In the genomic region with DNA sequence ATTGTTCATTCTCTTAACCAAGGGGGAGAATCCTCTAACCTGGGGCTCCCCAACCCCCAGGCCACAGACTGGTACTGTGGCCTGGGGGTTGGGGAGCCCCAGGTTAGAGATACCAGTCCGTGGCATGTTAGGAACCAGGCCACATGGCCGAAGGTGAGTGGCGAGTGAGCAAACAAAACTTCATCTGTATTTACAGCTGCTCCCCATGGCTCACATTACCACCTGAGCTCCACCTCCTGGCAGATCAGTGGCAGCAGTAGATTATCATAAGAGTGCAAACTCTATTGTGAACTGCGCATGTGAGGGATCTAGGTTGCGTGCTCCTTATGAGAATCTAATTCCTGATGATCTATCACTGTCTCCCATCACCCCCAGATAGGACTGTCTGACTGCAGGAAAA, we compare ENCODE assay signal across 25 cellular contexts.
DNase-seq lines count a peak whose midpoint lies in the region; ATAC-seq, FAIRE-seq and TF ChIP-seq lines count a peak whose summit lies in the region.
"Had no signal": no experiment of that assay in that cellular context is flagged by ENCODE, and none has a peak within 500 bp of the region (broad histone marks: within the 10 kb centered on the region; RNA-seq: fewer than 3 reads in every experiment).

No MANE protein-coding gene starts in this region.

- H3K9me3 ChIP-seq in A673 (ENCODE audit: low read depth, low read length, poor library complexity, severe bottlenecking) (no peaks in the 10 kb centered on the region), PC-3 (ENCODE audit: low read length) (no peaks in the 10 kb centered on the region), kidney (ENCODE audit: control insufficient read depth in 1 of 2, low read length in 2 of 2) (no peaks in the 10 kb centered on the region)
- H3K9me3 ChIP-seq: Peyer's patch, SK-N-SH had no signal

- BruUV-seq in A673 (replicated peaks; lab: Mats Ljungman, UMichigan) (no TSS peak), PC-3 (replicated peaks; lab: Mats Ljungman, UMichigan) (no TSS peak)

- no peaks in the 10 kb centered on the region for H3K4me1 ChIP-seq in A673 (ENCODE audit: insufficient read depth, low read length, poor library complexity, severe bottlenecking)
- peaks cover 51% of the 10 kb centered on the region for H3K4me1 ChIP-seq in PC-3 (ENCODE audit: insufficient read depth, low read length)
- no peaks in the 10 kb centered on the region for H3K4me1 ChIP-seq in kidney (ENCODE audit: control insufficient read depth in 1 of 2, insufficient read depth in 1 of 2, low read depth in 1 of 2, low read length in 2 of 2)
- H3K4me1 ChIP-seq: Peyer's patch had no signal

- H3K27me3 ChIP-seq in A673 (replicated peaks; ENCODE audit: insufficient read depth, low read depth, low read length, poor library complexity) (no peaks in the 10 kb centered on the region), PC-3 (ENCODE audit: low read length) (no peaks in the 10 kb centered on the region)
- H3K27me3 ChIP-seq: BLaER1 treated with 17β-estradiol and CSF1 and Interleukin-3, amounts not matched to agents 10 nM and 100 nM; Peyer's patch had no signal

- intact Hi-C loops in A673 (cut with micrococcal nuclease; ENCODE audit: unreplicated experiment) = no loop called here
- intact Hi-C loops in PC-3 (cut with micrococcal nuclease) = loop anchor here (1.0 to 10.0 kb wide), 2 partner anchors 123 to 174 kb away; no protein-coding TSS in a partner anchor
- intact Hi-C loops in kidney (cut with DNase I) = no loop called here

- ATAC-seq in PC-3 (peak; percentile 61), GM18520 (IDR thresholded peaks at IDR 0.05; ENCODE audit: unreplicated experiment) (no peak)
- ATAC-seq: K562 had no signal

- no peak overlapping the region for H2AFZ ChIP-seq in PC-3 (ENCODE audit: low read length)

- H3K4me3 ChIP-seq in A673 (ENCODE audit: low read depth, low read length, poor library complexity, severe bottlenecking) (no peak overlapping the region), PC-3 (ENCODE audit: low read length) (no peak overlapping the region), kidney (ENCODE audit: low read length in 2 of 2) (no peak overlapping the region)
- H3K4me3 ChIP-seq: BLaER1 treated with 17β-estradiol and CSF1 and Interleukin-3, amounts not matched to agents 10 nM and 100 nM; K562; Peyer's patch had no signal

- no peaks in the 10 kb centered on the region for H3K79me2 ChIP-seq in PC-3 (ENCODE audit: low read length)

- no peak overlapping the region for H3K9ac ChIP-seq in PC-3 (ENCODE audit: low read length)
- H3K9ac ChIP-seq in kidney (ENCODE audit: low read length in 2 of 2) = no peak overlapping the region
- H3K9ac ChIP-seq: BLaER1 treated with 17β-estradiol and CSF1 and Interleukin-3, amounts not matched to agents 10 nM and 100 nM; SK-N-SH had no signal

- H3K36me3 ChIP-seq in A673 (ENCODE audit: insufficient read depth, low read length, poor library complexity, severe bottlenecking) (no peaks in the 10 kb centered on the region), PC-3 (ENCODE audit: low read depth, low read length) (no peaks in the 10 kb centered on the region), kidney (ENCODE audit: control insufficient read depth in 1 of 2, insufficient read depth in 2 of 2, low read length in 2 of 2) (no peaks in the 10 kb centered on the region)
- H3K36me3 ChIP-seq: BLaER1 treated with 17β-estradiol and CSF1 and Interleukin-3, amounts not matched to agents 10 nM and 100 nM; Peyer's patch had no signal

- H3F3A ChIP-seq in PC-3 (ENCODE audit: low read length, unreplicated experiment) = no peaks in the 10 kb centered on the region

- H3K4me2 ChIP-seq in PC-3 (ENCODE audit: low read length) = peak overlapping the region; percentile 6; the same call in 1 of the 2 replicates
- H3K4me2 ChIP-seq: BLaER1 treated with 17β-estradiol and CSF1 and Interleukin-3, amounts not matched to agents 10 nM and 100 nM; SK-N-SH had no signal

- 0 out of 2 replicates have a peak, but pooled peaks have one; percentile 15 for TF ChIP-seq CTCF in A673 (conservative IDR thresholded peaks at IDR 0.05; ENCODE audit: low read depth, low read length)
- peak; percentile 40 for TF ChIP-seq CTCF in PC-3 (conservative IDR thresholded peaks at IDR 0.05; ENCODE audit: low read depth, low read length)
- TF ChIP-seq CTCF in kidney (IDR thresholded peaks at IDR 0.05; ENCODE audit: borderline replicate concordance, extremely low read depth, insufficient read depth) = peak; percentile 4

- no peaks in the 10 kb centered on the region for H3K9me2 ChIP-seq in PC-3 (replicated peaks; ENCODE audit: low read length)
- H3K9me2 ChIP-seq: SK-N-SH had no signal

- no peak for FAIRE-seq in kidney (lab: Jason Lieb, UNC)
- FAIRE-seq: GM18507, H54, HTR-8/SVneo, K562 had no signal

- DNase-seq in DMS53 (lab: John Stamatoyannopoulos, UW) (peak; percentile 0), DMS53 treated with DMSO at 0.1 percent for 48 hours (lab: John Stamatoyannopoulos, UW; ENCODE audit: unreplicated experiment) (no peak), A673 (ENCODE audit: low spot score) (no peak), PC-3 (peak; percentile 54), kidney (no peak), COLO829 (ENCODE audit: low spot score) (no peak), activated gamma-delta T cell treated with Interleukin-2 at 50 U/mL for 16 hours (no peak)
- DNase-seq: 8988T; AML-193; CD4-positive, alpha-beta T cell; COR-L47; Kasumi-1; MV-4-11; NCI-H2029; NCI-H2227 treated with DMSO at 0.1 percent for 48 hours; Peyer's patch; SIG-M5; SK-N-SH; SW 1271 had no signal

- H3K27ac ChIP-seq in A673 (ENCODE audit: low read depth, low read length, poor library complexity, severe bottlenecking) = no peak overlapping the region
- no peak overlapping the region for H3K27ac ChIP-seq in PC-3 (ENCODE audit: low read length)
- H3K27ac ChIP-seq in kidney (ENCODE audit: low read depth in 2 of 2, low read length in 2 of 2) = no peak overlapping the region
- H3K27ac ChIP-seq: BLaER1 treated with 17β-estradiol and CSF1 and Interleukin-3, amounts not matched to agents 10 nM and 100 nM; Peyer's patch had no signal

- POLR2A ChIA-PET in A673 (lab: Charles Lee; ENCODE audit: low non-redundant PET) = no interaction called here
- POLR2A ChIA-PET in PC-3 (lab: Charles Lee; ENCODE audit: unreplicated experiment) = no interaction called here

- no peaks in the 10 kb centered on the region for H4K20me1 ChIP-seq in PC-3 (ENCODE audit: low read length)
- H4K20me1 ChIP-seq: BLaER1 treated with 17β-estradiol and CSF1 and Interleukin-3, amounts not matched to agents 10 nM and 100 nM had no signal

- CTCF ChIA-PET in A673 (lab: Charles Lee) (no interaction called here), PC-3 (lab: Charles Lee) (no interaction called here)

Comparison
In these comparisons a context has a peak if more than half of its experiments do, and no peak if none do; other contexts are left out.
1. DNase-seq: peak in DMS53 (single experiment) and PC-3 (single experiment); none in DMS53 treated with DMSO at 0.1 percent for 48 hours (single experiment), A673 (single experiment), kidney (single experiment), COLO829 (single experiment) and activated gamma-delta T cell treated with Interleukin-2 at 50 U/mL for 16 hours (single experiment).
2. Peak in every context shown above with its lines, with median percentiles within 50 percentile points of each other: CTCF ChIP-seq.